Comparison of ENCODE assay signal across 8 cellular contexts in the genomic region with DNA sequence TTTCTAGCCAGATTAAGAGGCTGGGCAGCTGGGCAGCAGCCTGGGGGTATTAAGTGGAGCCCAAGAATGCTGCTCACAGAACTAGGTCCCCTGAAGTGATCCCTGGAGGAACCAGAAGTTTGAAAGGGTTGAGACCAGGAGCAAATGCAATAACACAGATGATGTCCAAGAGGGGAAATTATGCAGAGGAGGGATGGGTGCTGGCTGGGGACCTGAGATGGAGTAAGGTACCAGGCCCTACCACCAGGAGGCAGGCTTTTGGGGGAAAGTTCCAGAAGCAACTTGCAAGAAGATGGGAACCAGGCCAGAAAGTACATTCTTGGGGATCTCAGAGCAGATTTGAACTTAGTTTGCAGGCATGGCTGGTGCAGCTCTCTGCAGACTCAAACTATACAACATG.
DNase-seq lines count a peak whose midpoint lies in the region; TF ChIP-seq lines count a peak whose summit lies in the region.

No MANE protein-coding gene starts in this region.

- peak; percentile 52 for TF ChIP-seq CTCF in fibroblast of pulmonary artery (IDR thresholded peaks at IDR 0.05; ENCODE audit: low read length, missing control alignments)

- DNase-seq in AG08395 (ENCODE audit: low spot score) (peak; percentile 17), HT1080 (ENCODE audit: low read depth) (peak; percentile 71), fibroblast of pulmonary artery (ENCODE audit: low read depth) (peak; percentile 61), NCI-H446 (lab: John Stamatoyannopoulos, UW) (no peak), SIG-M5 treated with dmso at 0.1 percent for 504 hours (lab: John Stamatoyannopoulos, UW; ENCODE audit: unreplicated experiment) (no peak), hippocampal formation (lab: John Stamatoyannopoulos, UW) (no peak)
- peak; percentile 70 for DNase-seq in activated CD8-positive, alpha-beta memory T cell treated with anti-CD3 and anti-CD28 coated beads for 24 hours
- peak; percentile 53 to 65 for DNase-seq in stimulated activated CD4-positive, alpha-beta T cell treated with anti-CD3 and anti-CD28 coated beads, Interleukin-2, amount 100 ng/mL, for 24 hours

- H3K4me3 ChIP-seq in fibroblast of pulmonary artery (replicated peaks; ENCODE audit: low read depth, low read length): no peak overlapping the region

Comparison
In these comparisons a context has a peak if more than half of its experiments do, and no peak if none do; other contexts are left out.
1. DNase-seq: peak in AG08395 (single experiment), HT1080 (single experiment), activated CD8-positive, alpha-beta memory T cell treated with anti-CD3 and anti-CD28 coated beads for 24 hours (single experiment), fibroblast of pulmonary artery (single experiment) and stimulated activated CD4-positive, alpha-beta T cell treated with anti-CD3 and anti-CD28 coated beads, Interleukin-2, amount 100 ng/mL, for 24 hours (2 of 2); none in NCI-H446 (0 of 2), SIG-M5 treated with dmso at 0.1 percent for 504 hours (single experiment) and hippocampal formation (0 of 2).